24 cellular contexts compared by ENCODE assay signal in genomic region chr3:113597611-113598382, GRCh38.
"Had no signal": no experiment of that assay in that cellular context is flagged by ENCODE, and none has a peak within 500 bp of the region (broad histone marks: within the 10 kb centered on the region; RNA-seq: fewer than 3 reads in every experiment).

No MANE protein-coding gene starts in this region.

- H3K27ac ChIP-seq: epithelial cell of prostate, gastrocnemius medialis, neutrophil, pancreas, transverse colon, upper lobe of right lung, uterus had no signal

- H3K36me3 Mint-ChIP-seq: mesothelial cell of epicardium had no signal

- H3K4me3 Mint-ChIP-seq: endodermal cell; mesothelial cell of epicardium; naive thymus-derived CD4-positive, alpha-beta T cell; stimulated activated memory B cell treated with anti-CD40 and anti-IgM and Interleukin-4, amounts not matched to agents 10 μg/mL and 1 μg/mL and 100 μg/mL, for 72 hours had no signal

- ATAC-seq: esophagus mucosa; gastrocnemius medialis; left lobe of liver; naive thymus-derived CD4-positive, alpha-beta T cell; pancreas; sciatic nerve; stimulated activated memory B cell treated with anti-CD40 and anti-IgM and Interleukin-4, amounts not matched to agents 10 μg/mL and 1 μg/mL and 100 μg/mL, for 72 hours; stimulated activated naive CD8-positive, alpha-beta T cell treated with anti-CD3 and anti-CD28 coated beads, Interleukin-15, Interleukin-2, amounts not matched to agents 100 U/mL and 50 U/mL, for 24 hours; upper lobe of right lung had no signal

- H3K9me3 ChIP-seq: gastrocnemius medialis, neutrophil, pancreas, transverse colon, upper lobe of right lung, uterus had no signal

- H3K27me3 Mint-ChIP-seq: naive thymus-derived CD4-positive, alpha-beta T cell; stimulated activated memory B cell treated with anti-CD40 and anti-IgM and Interleukin-4, amounts not matched to agents 10 μg/mL and 1 μg/mL and 100 μg/mL, for 72 hours had no signal

- H3K4me1 Mint-ChIP-seq: endodermal cell; mesothelial cell of epicardium; stimulated activated memory B cell treated with anti-CD40 and anti-IgM and Interleukin-4, amounts not matched to agents 10 μg/mL and 1 μg/mL and 100 μg/mL, for 72 hours had no signal

- DNase-seq: cerebellar nuclear complex; cortex of kidney; effector CD8-positive, alpha-beta T cell; endodermal cell; foreskin fibroblast; gastrocnemius medialis; head of caudate nucleus; kidney; mesenchymal stem cell; naive thymus-derived CD4-positive, alpha-beta T cell; pancreas; stimulated activated CD4-positive, alpha-beta T cell treated with anti-CD3 and anti-CD28 coated beads, Interleukin-4, amount 100 ng/mL, for 4 hours; stimulated activated naive CD8-positive, alpha-beta T cell treated with anti-CD3 and anti-CD28 coated beads, Interleukin-15, Interleukin-2, amounts not matched to agents 100 U/mL and 50 U/mL, for 24 hours; substantia nigra; transverse colon; upper lobe of right lung; uterus had no signal

- H3K4me1 ChIP-seq: upper lobe of right lung, uterus had no signal

- H3K4me3 ChIP-seq: gastrocnemius medialis, pancreas, transverse colon, upper lobe of right lung, uterus had no signal

- H3K27ac Mint-ChIP-seq: endodermal cell; mesothelial cell of epicardium; stimulated activated memory B cell treated with anti-CD40 and anti-IgM and Interleukin-4, amounts not matched to agents 10 μg/mL and 1 μg/mL and 100 μg/mL, for 72 hours had no signal

- H3K27me3 ChIP-seq: gastrocnemius medialis, neutrophil, pancreas, transverse colon, upper lobe of right lung, uterus had no signal

- H3K9me3 Mint-ChIP-seq: endodermal cell; mesothelial cell of epicardium; naive thymus-derived CD4-positive, alpha-beta T cell; stimulated activated memory B cell treated with anti-CD40 and anti-IgM and Interleukin-4, amounts not matched to agents 10 μg/mL and 1 μg/mL and 100 μg/mL, for 72 hours had no signal
